ENCODE assay signal across 8 cellular contexts in genomic region chr12:45991289-45992249, GRCh38. TPM values are rescaled to one million over a fixed set of nuclear protein-coding genes. Genes with fewer than 3 reads are reported as not detected.
DNase-seq lines count a peak whose midpoint lies in the region; ATAC-seq and TF ChIP-seq lines count a peak whose summit lies in the region.

No MANE protein-coding gene starts in this region.

- ATAC-seq in GM19043 (IDR thresholded peaks at IDR 0.05; ENCODE audit: low read depth, unreplicated experiment) = peak; percentile 22
- ATAC-seq in HG03575 (IDR thresholded peaks at IDR 0.05; ENCODE audit: extremely low read depth, insufficient number of reproducible peaks, low FRiP score, unreplicated experiment) = peak; percentile 15

- TF ChIP-seq CTCF in BE2C (IDR thresholded peaks at IDR 0.05; ENCODE audit: low read depth, low read length) = no peak

- H3K4me1 ChIP-seq in BE2C (no peaks in the 10 kb centered on the region), endocrine pancreas (ENCODE audit: control insufficient read depth, insufficient read depth, low read length) (peaks cover 19% of the 10 kb centered on the region)

- peak; percentile 86 for DNase-seq in BE2C
- peak; percentile 87 for DNase-seq in NOMO-1 treated with DMSO at 0.1 percent for 48 hours (lab: John Stamatoyannopoulos, UW; ENCODE audit: unreplicated experiment)
- peak; percentile 47 to 58 (median 55) for DNase-seq in activated CD8-positive, alpha-beta memory T cell treated with anti-CD3 and anti-CD28 coated beads for 48 hours (ENCODE audit: low read depth in 2 of 3, low spot score in 2 of 3)
- peak; percentile 73 for DNase-seq in midbrain (lab: John Stamatoyannopoulos, UW)
- DNase-seq in stimulated activated CD8-positive, alpha-beta memory T cell treated with anti-CD3 and anti-CD28 coated beads, Interleukin-2, amount 100 ng/mL, for 1 hour (ENCODE audit: low read depth in 2 of 2) = peak; percentile 38 to 41

- no peaks in the 10 kb centered on the region for H3K9me3 ChIP-seq in BE2C
- H3K9me3 ChIP-seq in endocrine pancreas (ENCODE audit: control insufficient read depth, low read length) = no peaks in the 10 kb centered on the region

- H3K4me3 ChIP-seq in BE2C (ENCODE audit: low read depth, low read length) (peak overlapping the region; percentile 62), endocrine pancreas (ENCODE audit: control insufficient read depth, insufficient read depth, low read length) (peak overlapping the region; percentile 88)

- peaks cover 10% of the 10 kb centered on the region for H3K36me3 ChIP-seq in BE2C
- H3K36me3 ChIP-seq in endocrine pancreas (ENCODE audit: control insufficient read depth, insufficient read depth, low read length) = no peaks in the 10 kb centered on the region

- H3K9ac ChIP-seq in endocrine pancreas (ENCODE audit: control insufficient read depth, insufficient read depth, low read length) = peak overlapping the region; percentile 86

- H3K27me3 ChIP-seq in BE2C (no peaks in the 10 kb centered on the region), endocrine pancreas (ENCODE audit: control insufficient read depth, insufficient read depth, low read length) (no peaks in the 10 kb centered on the region)

RNA-seq across cellular contexts. Expression of gene SCAF11, which starts 1.2 kb away (rescaled TPM):
- 46.2 TPM for polyA plus RNA-seq in BE2C (2012; ENCODE audit: insufficient read depth, insufficient read length, low read depth)

Comparison
In these comparisons a context has a peak if more than half of its experiments do, and no peak if none do; other contexts are left out.
1. Peak in every context shown above with its lines: DNase-seq, ATAC-seq and H3K4me3 ChIP-seq.